ENCODE assay signal across 13 cellular contexts in genomic region chr5:67809589-67809988, GRCh38.
DNase-seq lines count a peak whose midpoint lies in the region; ATAC-seq and TF ChIP-seq lines count a peak whose summit lies in the region.
"Had no signal": no experiment of that assay in that cellular context is flagged by ENCODE, and none has a peak within 500 bp of the region (broad histone marks: within the 10 kb centered on the region; RNA-seq: fewer than 3 reads in every experiment).

No MANE protein-coding gene starts in this region.

- no peaks in the 10 kb centered on the region for H3K9me3 Mint-ChIP-seq in T-helper 2 cell treated with Interferon-gamma antibody and Interleukin-4, amounts not matched to agents 5 μg/mL and 100 μg/mL, for 36 hours
- H3K9me3 Mint-ChIP-seq: activated naive CD8-positive, alpha-beta T cell treated with anti-CD3 and anti-CD28 coated beads for 36 hours had no signal

- peaks cover 3% of the 10 kb centered on the region for H3K4me1 Mint-ChIP-seq in T-helper 2 cell treated with Interferon-gamma antibody and Interleukin-4, amounts not matched to agents 5 μg/mL and 100 μg/mL, for 36 hours (ENCODE audit: low read depth)

- no peak overlapping the region for H3K4me3 Mint-ChIP-seq in T-helper 2 cell treated with Interferon-gamma antibody and Interleukin-4, amounts not matched to agents 5 μg/mL and 100 μg/mL, for 36 hours
- H3K4me3 Mint-ChIP-seq: activated naive CD8-positive, alpha-beta T cell treated with anti-CD3 and anti-CD28 coated beads for 36 hours had no signal

- ATAC-seq in HG02588 (IDR thresholded peaks at IDR 0.05; ENCODE audit: unreplicated experiment): peak; percentile 39
- ATAC-seq: sciatic nerve had no signal

- H3K4me3 ChIP-seq in retinal pigment epithelial cell (ENCODE audit: low read length): no peak overlapping the region

- H3K27me3 Mint-ChIP-seq in T-helper 2 cell treated with Interferon-gamma antibody and Interleukin-4, amounts not matched to agents 5 μg/mL and 100 μg/mL, for 36 hours (ENCODE audit: low read depth): no peaks in the 10 kb centered on the region

- no peaks in the 10 kb centered on the region for H3K36me3 Mint-ChIP-seq in T-helper 2 cell treated with Interferon-gamma antibody and Interleukin-4, amounts not matched to agents 5 μg/mL and 100 μg/mL, for 36 hours (ENCODE audit: low read depth)
- H3K36me3 Mint-ChIP-seq: activated naive CD8-positive, alpha-beta T cell treated with anti-CD3 and anti-CD28 coated beads for 36 hours; IgD-negative memory B cell; naive B cell had no signal

- no peak overlapping the region for H3K27ac Mint-ChIP-seq in T-helper 2 cell treated with Interferon-gamma antibody and Interleukin-4, amounts not matched to agents 5 μg/mL and 100 μg/mL, for 36 hours
- H3K27ac Mint-ChIP-seq: activated naive CD8-positive, alpha-beta T cell treated with anti-CD3 and anti-CD28 coated beads for 36 hours; IgD-negative memory B cell had no signal

- no peak for TF ChIP-seq CTCF in retinal pigment epithelial cell (conservative IDR thresholded peaks at IDR 0.05; ENCODE audit: low read depth, low read length)

- DNase-seq in NCI-H748 (lab: John Stamatoyannopoulos, UW; ENCODE audit: unreplicated experiment): peak; percentile 23
- DNase-seq in NCI-H748 treated with DMSO at 0.1 percent for 48 hours (lab: John Stamatoyannopoulos, UW): no peak
- peak; percentile 29 for DNase-seq in NCI-H2171 (lab: John Stamatoyannopoulos, UW)
- peak; percentile 78 for DNase-seq in retinal pigment epithelial cell (ENCODE audit: low read depth)
- no peak for DNase-seq in activated naive CD4-positive, alpha-beta T cell treated with Interleukin-2 at 50 U/mL for 16 hours
- DNase-seq in NCI-H1436 (lab: John Stamatoyannopoulos, UW): no peak
- DNase-seq in T-helper 2 cell treated with Interferon-gamma antibody and Interleukin-4, amounts not matched to agents 5 μg/mL and 100 μg/mL, for 36 hours (ENCODE audit: low spot score): no peak
- DNase-seq: activated naive CD8-positive, alpha-beta T cell treated with anti-CD3 and anti-CD28 coated beads for 36 hours; naive B cell; NCI-H2029 treated with DMSO at 0.1 percent for 48 hours had no signal

Comparison
In these comparisons a context has a peak if more than half of its experiments do, and no peak if none do; other contexts are left out.
1. DNase-seq: peak in NCI-H748 (single experiment), NCI-H2171 (single experiment) and retinal pigment epithelial cell (single experiment); none in NCI-H748 treated with DMSO at 0.1 percent for 48 hours (single experiment), activated naive CD4-positive, alpha-beta T cell treated with Interleukin-2 at 50 U/mL for 16 hours (single experiment), NCI-H1436 (single experiment) and T-helper 2 cell treated with Interferon-gamma antibody and Interleukin-4, amounts not matched to agents 5 μg/mL and 100 μg/mL, for 36 hours (single experiment).